8 cellular contexts compared by ENCODE assay signal in genomic region chr19:55088543-55089265, GRCh38. TPM values are rescaled to one million over a fixed set of nuclear protein-coding genes. Genes with fewer than 3 reads are reported as not detected.
DNase-seq lines count a peak whose midpoint lies in the region; ATAC-seq, FAIRE-seq and TF ChIP-seq lines count a peak whose summit lies in the region.

No MANE protein-coding gene starts in this region.

- intact Hi-C loops in HepG2 (cut with micrococcal nuclease; ENCODE audit: unreplicated experiment) = loop anchor here (1.0 kb wide), 1 partner anchor 44 kb away; no protein-coding TSS in a partner anchor

- no peak overlapping the region for H3K27ac ChIP-seq in HepG2 (ENCODE audit: extremely low read length, insufficient read depth, low read length)

- no peak for TF ChIP-seq RAD21 in HepG2 (CRISPR knock-in tag; IDR thresholded peaks at IDR 0.05)

- ATAC-seq in HepG2 = peak; percentile 63
- ATAC-seq in GM19351 (IDR thresholded peaks at IDR 0.05; ENCODE audit: unreplicated experiment) = no peak

- no peaks in the 10 kb centered on the region for H3K9me3 ChIP-seq in HepG2 (ENCODE audit: low read length)

- POLR2A ChIA-PET in HepG2 (lab: Yijun Ruan, JAX) = no interaction called here

- in situ Hi-C loops in HepG2 (cut with HindIII; ENCODE audit: extremely low pct_ligation_motif_present, low pct_unique_long_range_greater_than_20kb) = loop anchor here (5.0 kb wide), 1 partner anchor 34 kb away; no protein-coding TSS in a partner anchor

- BruUV-seq in HepG2 (replicated peaks; lab: Mats Ljungman, UMichigan) = no TSS peak

- H3K4me1 ChIP-seq in HepG2 (ENCODE audit: insufficient read depth, low read length) = no peaks in the 10 kb centered on the region

- no peaks in the 10 kb centered on the region for H3K79me2 ChIP-seq in HepG2 (ENCODE audit: insufficient read depth, low read length)

- no peak overlapping the region for H3K9ac ChIP-seq in HepG2 (ENCODE audit: insufficient read depth, low read depth, low read length)

- peaks cover 6% of the 10 kb centered on the region; the same call in 1 of the 2 replicates for H4K20me1 ChIP-seq in HepG2 (ENCODE audit: insufficient read depth, low read length)

- no peak overlapping the region for H2AFZ ChIP-seq in HepG2 (ENCODE audit: low read length)

- FAIRE-seq in HepG2 (lab: Jason Lieb, UNC) = no peak

- TF ChIP-seq EP300 in HepG2 (IDR thresholded peaks at IDR 0.05; ENCODE audit: low read depth in 2 of 2, low read length in 2 of 2) = no peak
- TF ChIP-seq EP300 in HepG2 (CRISPR knock-in tag; IDR thresholded peaks at IDR 0.05; ENCODE audit: borderline replicate concordance) = no peak

- CTCF ChIA-PET in HepG2 (lab: Yijun Ruan, JAX; ENCODE audit: low intra/inter-chr PET ratio, low total read pairs) = interaction anchor here (0.8 to 1.3 kb wide), 2 partner anchors 11 to 44 kb away, joined by 5 to 9 read pairs; no protein-coding TSS in a partner anchor

- peak; percentile 62 for TF ChIP-seq CTCF in HepG2 (CRISPR knock-in tag; IDR thresholded peaks at IDR 0.05)

- peak; percentile 84 for DNase-seq in NCI-H1436 (lab: John Stamatoyannopoulos, UW)
- no peak for DNase-seq in NCI-H1436 treated with DMSO at 0.1 percent for 48 hours (lab: John Stamatoyannopoulos, UW)
- peak; percentile 13 for DNase-seq in NCI-H146 treated with DMSO at 0.1 percent for 48 hours (lab: John Stamatoyannopoulos, UW; ENCODE audit: unreplicated experiment)
- peak; percentile 77 to 82 for DNase-seq in activated CD4-positive, alpha-beta T cell treated with anti-CD3 and anti-CD28 coated beads for 24 hours (ENCODE audit: low read depth in 2 of 2)
- DNase-seq in cerebellar cortex (ENCODE audit: low spot score) = peak; percentile 66
- DNase-seq in HepG2 (ENCODE audit: low spot score) = peak; percentile 59
- DNase-seq in stimulated activated CD4-positive, alpha-beta T cell treated with anti-CD3 and anti-CD28 coated beads, Interleukin-4, amount 100 ng/mL, for 48 hours (ENCODE audit: low read depth in 2 of 2) = peak; percentile 78 to 93

- TF ChIP-seq POLR2A in HepG2 (IDR thresholded peaks at IDR 0.05; ENCODE audit: insufficient read depth in 1 of 2, low read depth in 2 of 2, low read length in 2 of 2) = no peak

- no peak overlapping the region for H3K4me2 ChIP-seq in HepG2 (ENCODE audit: low read depth, low read length)

- H3K36me3 ChIP-seq in HepG2 (replicated peaks in 1 of 2; ENCODE audit: control insufficient read depth in 1 of 2, insufficient read depth in 2 of 2, low read length in 2 of 2) = peaks cover 0 to 1% of the 10 kb centered on the region in 2 experiments; a peak in 1 of 5 replicates

- no peak overlapping the region for H3K4me3 ChIP-seq in HepG2 (replicated peaks in 1 of 3; ENCODE audit: insufficient read depth in 1 of 3, low read depth in 2 of 3, low read length in 3 of 3)

- WGBS in HepG2 (ENCODE audit: low lambda C conversion rate) = 44% methylated on average over 15 of the region's 16 CpGs

- H3K27me3 ChIP-seq in HepG2 (ENCODE audit: control insufficient read depth in 1 of 2, insufficient read depth in 2 of 2, low read length in 2 of 2) = no peaks in the 10 kb centered on the region

RNA-seq across cellular contexts. Expression of gene EPS8L1, which starts 13.0 kb away (rescaled TPM):
- total RNA-seq in HepG2 (2016; rRNA removed; fragmentation: Illumina TruSeq; extraction: Trizol) = 2.3 and 3.0 TPM in 2 replicates
- total RNA-seq in HepG2 (2016; cell fraction: cytosol; rRNA removed; fragmentation: Illumina TruSeq; extraction: Trizol; ENCODE audit: low read depth) = 0.79 and 0.91 TPM in 2 replicates
- total RNA-seq in HepG2 (2016; cell fraction: insoluble cytoplasmic fraction; rRNA removed; fragmentation: Illumina TruSeq; extraction: Trizol) = 1.4 and 2.2 TPM in 2 replicates
- total RNA-seq in HepG2 (2016; cell fraction: membrane; rRNA removed; fragmentation: Illumina TruSeq; extraction: Trizol) = 2.6 and 2.9 TPM in 2 replicates
- total RNA-seq in HepG2 (2016; cell fraction: nucleus; rRNA removed; fragmentation: Illumina TruSeq; extraction: Trizol) = 0.84 and 1.3 TPM in 2 replicates
- polyA plus RNA-seq in HepG2 (2011; rRNA removed) = 6.3 and 6.6 TPM in 2 replicates
- 3.0 and 4.2 TPM in 2 replicates for polyA plus RNA-seq in HepG2 (2011; cell fraction: cytosol; rRNA removed)
- polyA plus RNA-seq in HepG2 (2011; cell fraction: nucleus; rRNA removed) = 27.8 and 31.9 TPM in 2 replicates
- polyA plus RNA-seq in HepG2 (2012) = 5.0 and 6.5 TPM in 2 replicates
- polyA plus RNA-seq in HepG2 (2016; cell fraction: cytosol; fragmentation: Illumina TruSeq; extraction: Trizol; ENCODE audit: low read depth) = 1.6 and 1.7 TPM in 2 replicates
- polyA plus RNA-seq in HepG2 (2016; cell fraction: insoluble cytoplasmic fraction; fragmentation: Illumina TruSeq; extraction: Trizol; ENCODE audit: low read depth) = 1.4 and 2.0 TPM in 2 replicates
- polyA plus RNA-seq in HepG2 (2016; cell fraction: membrane; fragmentation: Illumina TruSeq; extraction: Trizol; ENCODE audit: low read depth) = 2.0 TPM in 2 replicates
- 6.3 and 7.4 TPM in 2 replicates for polyA plus RNA-seq in HepG2 (2016; cell fraction: nucleus; fragmentation: Illumina TruSeq; extraction: Trizol; ENCODE audit: insufficient read depth, low read depth)
- 4.0 and 6.3 TPM in 2 replicates for polyA minus RNA-seq in HepG2 (2011; rRNA and poly(A)+ RNA removed; ENCODE audit: low replicate concordance)
- polyA minus RNA-seq in HepG2 (2011; cell fraction: cytosol; rRNA and poly(A)+ RNA removed) = 0.88 and 1.4 TPM in 2 replicates
- polyA minus RNA-seq in HepG2 (2011; cell fraction: nucleus; rRNA and poly(A)+ RNA removed) = 3.4 and 3.7 TPM in 2 replicates

RNA-seq across cellular contexts. Expression of gene RDH13, which starts 25.8 kb away (rescaled TPM):
- 19.1 and 21.5 TPM in 2 replicates for total RNA-seq in HepG2 (2016; rRNA removed; fragmentation: Illumina TruSeq; extraction: Trizol)
- 7.5 and 7.8 TPM in 2 replicates for total RNA-seq in HepG2 (2016; cell fraction: cytosol; rRNA removed; fragmentation: Illumina TruSeq; extraction: Trizol; ENCODE audit: low read depth)
- 15.8 and 21.1 TPM in 2 replicates for total RNA-seq in HepG2 (2016; cell fraction: insoluble cytoplasmic fraction; rRNA removed; fragmentation: Illumina TruSeq; extraction: Trizol)
- 11.8 and 12.8 TPM in 2 replicates for total RNA-seq in HepG2 (2016; cell fraction: membrane; rRNA removed; fragmentation: Illumina TruSeq; extraction: Trizol)
- 17.4 and 22.3 TPM in 2 replicates for total RNA-seq in HepG2 (2016; cell fraction: nucleus; rRNA removed; fragmentation: Illumina TruSeq; extraction: Trizol)
- 13.4 and 16.6 TPM in 2 replicates for polyA plus RNA-seq in HepG2 (2011; rRNA removed)
- polyA plus RNA-seq in HepG2 (2011; cell fraction: cytosol; rRNA removed) = 9.7 and 11.4 TPM in 2 replicates
- polyA plus RNA-seq in HepG2 (2011; cell fraction: nucleus; rRNA removed) = 30.1 and 32.4 TPM in 2 replicates
- 11.5 and 13.1 TPM in 2 replicates for polyA plus RNA-seq in HepG2 (2012)
- 4.2 and 4.4 TPM in 2 replicates for polyA plus RNA-seq in HepG2 (2016; cell fraction: cytosol; fragmentation: Illumina TruSeq; extraction: Trizol; ENCODE audit: low read depth)
- 14.5 and 16.2 TPM in 2 replicates for polyA plus RNA-seq in HepG2 (2016; cell fraction: insoluble cytoplasmic fraction; fragmentation: Illumina TruSeq; extraction: Trizol; ENCODE audit: low read depth)
- polyA plus RNA-seq in HepG2 (2016; cell fraction: membrane; fragmentation: Illumina TruSeq; extraction: Trizol; ENCODE audit: low read depth) = 5.8 and 6.5 TPM in 2 replicates
- 30.4 and 34.3 TPM in 2 replicates for polyA plus RNA-seq in HepG2 (2016; cell fraction: nucleus; fragmentation: Illumina TruSeq; extraction: Trizol; ENCODE audit: insufficient read depth, low read depth)
- 35.2 and 54.3 TPM in 2 replicates for polyA minus RNA-seq in HepG2 (2011; rRNA and poly(A)+ RNA removed; ENCODE audit: low replicate concordance)
- polyA minus RNA-seq in HepG2 (2011; cell fraction: cytosol; rRNA and poly(A)+ RNA removed) = 8.1 and 16.8 TPM in 2 replicates
- polyA minus RNA-seq in HepG2 (2011; cell fraction: nucleus; rRNA and poly(A)+ RNA removed) = 29.1 and 32.1 TPM in 2 replicates

RNA-seq across cellular contexts. Expression of gene PPP1R12C, which starts 28.7 kb away (rescaled TPM):
- 13.0 and 29.7 TPM in 2 replicates for total RNA-seq in HepG2 (2016; rRNA removed; fragmentation: Illumina TruSeq; extraction: Trizol)
- total RNA-seq in HepG2 (2016; cell fraction: cytosol; rRNA removed; fragmentation: Illumina TruSeq; extraction: Trizol; ENCODE audit: low read depth) = 8.7 and 9.6 TPM in 2 replicates
- total RNA-seq in HepG2 (2016; cell fraction: insoluble cytoplasmic fraction; rRNA removed; fragmentation: Illumina TruSeq; extraction: Trizol) = 10.7 and 30.4 TPM in 2 replicates
- 16.0 and 19.8 TPM in 2 replicates for total RNA-seq in HepG2 (2016; cell fraction: membrane; rRNA removed; fragmentation: Illumina TruSeq; extraction: Trizol)
- 33.8 and 39.8 TPM in 2 replicates for total RNA-seq in HepG2 (2016; cell fraction: nucleus; rRNA removed; fragmentation: Illumina TruSeq; extraction: Trizol)
- polyA plus RNA-seq in HepG2 (2011; rRNA removed) = 30.3 and 40.4 TPM in 2 replicates
- polyA plus RNA-seq in HepG2 (2011; cell fraction: cytosol; rRNA removed) = 13.1 and 19.7 TPM in 2 replicates
- 234 and 309 TPM in 2 replicates for polyA plus RNA-seq in HepG2 (2011; cell fraction: nucleus; rRNA removed)
- 30.8 and 39.8 TPM in 2 replicates for polyA plus RNA-seq in HepG2 (2012)
- polyA plus RNA-seq in HepG2 (2016; cell fraction: cytosol; fragmentation: Illumina TruSeq; extraction: Trizol; ENCODE audit: low read depth) = 16.9 and 17.6 TPM in 2 replicates
- 21.3 and 29.2 TPM in 2 replicates for polyA plus RNA-seq in HepG2 (2016; cell fraction: insoluble cytoplasmic fraction; fragmentation: Illumina TruSeq; extraction: Trizol; ENCODE audit: low read depth)
- polyA plus RNA-seq in HepG2 (2016; cell fraction: membrane; fragmentation: Illumina TruSeq; extraction: Trizol; ENCODE audit: low read depth) = 27.6 and 31.9 TPM in 2 replicates
- polyA plus RNA-seq in HepG2 (2016; cell fraction: nucleus; fragmentation: Illumina TruSeq; extraction: Trizol; ENCODE audit: insufficient read depth, low read depth) = 194 and 196 TPM in 2 replicates
- polyA minus RNA-seq in HepG2 (2011; rRNA and poly(A)+ RNA removed; ENCODE audit: low replicate concordance) = 20.6 and 25.3 TPM in 2 replicates
- 6.3 and 6.7 TPM in 2 replicates for polyA minus RNA-seq in HepG2 (2011; cell fraction: cytosol; rRNA and poly(A)+ RNA removed)
- 22.7 and 26.5 TPM in 2 replicates for polyA minus RNA-seq in HepG2 (2011; cell fraction: nucleus; rRNA and poly(A)+ RNA removed)

RNA-seq across cellular contexts. Expression of gene GP6, which starts 50.6 kb away (rescaled TPM):
- total RNA-seq in HepG2 (2016; rRNA removed; fragmentation: Illumina TruSeq; extraction: Trizol) = not detected in 2 replicates
- total RNA-seq in HepG2 (2016; cell fraction: cytosol; rRNA removed; fragmentation: Illumina TruSeq; extraction: Trizol; ENCODE audit: low read depth) = not detected in 2 replicates
- not detected in 2 replicates for total RNA-seq in HepG2 (2016; cell fraction: insoluble cytoplasmic fraction; rRNA removed; fragmentation: Illumina TruSeq; extraction: Trizol)
- total RNA-seq in HepG2 (2016; cell fraction: membrane; rRNA removed; fragmentation: Illumina TruSeq; extraction: Trizol) = not detected in 2 replicates
- not detected in 2 replicates for total RNA-seq in HepG2 (2016; cell fraction: nucleus; rRNA removed; fragmentation: Illumina TruSeq; extraction: Trizol)
- polyA plus RNA-seq in HepG2 (2011; rRNA removed) = 0.05 and 0.08 TPM in 2 replicates
- polyA plus RNA-seq in HepG2 (2011; cell fraction: cytosol; rRNA removed) = 0.03 TPM in 1 of 2 replicates, not detected in the other
- 0.05 TPM in 1 of 2 replicates, not detected in the other for polyA plus RNA-seq in HepG2 (2011; cell fraction: nucleus; rRNA removed)
- polyA plus RNA-seq in HepG2 (2012) = 0.13 TPM in 1 of 2 replicates, not detected in the other
- not detected in 2 replicates for polyA plus RNA-seq in HepG2 (2016; cell fraction: cytosol; fragmentation: Illumina TruSeq; extraction: Trizol; ENCODE audit: low read depth)
- polyA plus RNA-seq in HepG2 (2016; cell fraction: insoluble cytoplasmic fraction; fragmentation: Illumina TruSeq; extraction: Trizol; ENCODE audit: low read depth) = not detected in 2 replicates
- not detected in 2 replicates for polyA plus RNA-seq in HepG2 (2016; cell fraction: membrane; fragmentation: Illumina TruSeq; extraction: Trizol; ENCODE audit: low read depth)
- polyA plus RNA-seq in HepG2 (2016; cell fraction: nucleus; fragmentation: Illumina TruSeq; extraction: Trizol; ENCODE audit: insufficient read depth, low read depth) = not detected in 2 replicates
- polyA minus RNA-seq in HepG2 (2011; rRNA and poly(A)+ RNA removed; ENCODE audit: low replicate concordance) = 0.30 and 0.75 TPM in 2 replicates
- polyA minus RNA-seq in HepG2 (2011; cell fraction: cytosol; rRNA and poly(A)+ RNA removed) = not detected in 2 replicates
- not detected in 2 replicates for polyA minus RNA-seq in HepG2 (2011; cell fraction: nucleus; rRNA and poly(A)+ RNA removed)
